Comparison of ENCODE assay signal across 8 cellular contexts in genomic region chr19:34501339-34502320, GRCh38. TPM values are rescaled to one million over a fixed set of nuclear protein-coding genes. Genes with fewer than 3 reads are reported as not detected.
DNase-seq lines count a peak whose midpoint lies in the region; TF ChIP-seq lines count a peak whose summit lies in the region.

No MANE protein-coding gene starts in this region.

- no peak overlapping the region for H3K27ac Mint-ChIP-seq in activated naive CD4-positive, alpha-beta T cell treated with anti-CD3 and anti-CD28 coated beads for 36 hours
- no peak overlapping the region for H3K27ac Mint-ChIP-seq in type B pancreatic cell

- CTCF ChIA-PET in HEK293 (lab: Yijun Ruan, JAX), result interaction anchor here (0.6 to 3.2 kb wide), 37 partner anchors 10 to 1749 kb away, joined by 3 to 18 read pairs (median 4); no protein-coding TSS in a partner anchor
- CTCF ChIA-PET in activated naive CD4-positive, alpha-beta T cell treated with anti-CD3 and anti-CD28 coated beads for 36 hours (lab: Charles Lee), result interaction anchor here (0.6 to 1.2 kb wide), 7 partner anchors 17 to 227 kb away, joined by 3 to 7 read pairs (median 3); no protein-coding TSS in a partner anchor

- no peak overlapping the region for H3K14ac ChIP-seq in trophoblast cell (ENCODE audit: low read length)

- DNase-seq in ELR (ENCODE audit: low read depth) (peak; percentile 89), NCI-H1048 (lab: John Stamatoyannopoulos, UW) (peak; percentile 76), SK-N-MC (ENCODE audit: low read depth, low spot score) (peak; percentile 16), glomerular visceral epithelial cell (ENCODE audit: extremely low spot score) (peak; percentile 89), trophoblast cell (peak; percentile 96 to 99), type B pancreatic cell (ENCODE audit: extremely low spot score, unreplicated experiment) (peak; percentile 97)
- peak; percentile 94 for DNase-seq in activated naive CD4-positive, alpha-beta T cell treated with anti-CD3 and anti-CD28 coated beads for 36 hours

- intact Hi-C loops in activated naive CD4-positive, alpha-beta T cell treated with anti-CD3 and anti-CD28 coated beads for 36 hours (cut with micrococcal nuclease), result loop anchor here (1.0 to 10.0 kb wide), 7 partner anchors 26 to 459 kb away; partner anchors contain the start of gene PDCD2L

- H4K91ac ChIP-seq in trophoblast cell (ENCODE audit: low read depth, low read length), result no peak overlapping the region

- H2BK5ac ChIP-seq in trophoblast cell (ENCODE audit: low read depth, low read length, poor library complexity), result no peak overlapping the region

- H3K23ac ChIP-seq in trophoblast cell (ENCODE audit: low read length), result no peak overlapping the region

- no peak overlapping the region for H3K4me2 ChIP-seq in trophoblast cell (ENCODE audit: low read length)

- H3K4me1 ChIP-seq in HEK293 (ENCODE audit: control insufficient read depth, insufficient read depth, low read length) (no peaks in the 10 kb centered on the region; the same call in 1 of the 2 replicates), trophoblast cell (ENCODE audit: control insufficient read depth in 1 of 2, insufficient read depth in 2 of 2, low read length in 2 of 2) (peaks cover 0 to 3% of the 10 kb centered on the region in 2 experiments)

- no peak overlapping the region for H2BK120ac ChIP-seq in trophoblast cell (ENCODE audit: insufficient read depth, low read length, poor library complexity)

- no peaks in the 10 kb centered on the region for H3K9me3 Mint-ChIP-seq in activated naive CD4-positive, alpha-beta T cell treated with anti-CD3 and anti-CD28 coated beads for 36 hours
- H3K9me3 Mint-ChIP-seq in type B pancreatic cell, result no peaks in the 10 kb centered on the region

- no peak overlapping the region for H2BK12ac ChIP-seq in trophoblast cell (ENCODE audit: low read length)

- H3K36me3 ChIP-seq in HEK293 (ENCODE audit: control insufficient read depth in 2 of 2, insufficient read depth in 1 of 2, low read length in 2 of 2) (peaks cover 12 to 13% of the 10 kb centered on the region in 2 experiments; a peak in 2 of 3 replicates), SK-N-MC (ENCODE audit: insufficient read depth, low read length) (no peaks in the 10 kb centered on the region), trophoblast cell (ENCODE audit: control insufficient read depth in 1 of 2, insufficient read depth in 2 of 2, low read length in 2 of 2) (peaks cover 28 to 30% of the 10 kb centered on the region in 2 experiments)

- no peaks in the 10 kb centered on the region for H3K79me2 ChIP-seq in trophoblast cell (ENCODE audit: control insufficient read depth, insufficient read depth, low read length, poor library complexity)

- peak; percentile 100 for TF ChIP-seq CTCF in HEK293 (tag by site-specific recombination; IDR thresholded peaks at IDR 0.05)
- peak; percentile 97 for TF ChIP-seq CTCF in type B pancreatic cell (conservative IDR thresholded peaks at IDR 0.05)

- no peak overlapping the region for H4K8ac ChIP-seq in trophoblast cell (ENCODE audit: low read depth, low read length)

- no peak overlapping the region for H3K4ac ChIP-seq in trophoblast cell (ENCODE audit: low read depth, low read length)

- no peaks in the 10 kb centered on the region for H3K9me3 ChIP-seq in HEK293 (ENCODE audit: control insufficient read depth, insufficient read depth, low read depth, low read length)
- H3K9me3 ChIP-seq in SK-N-MC (ENCODE audit: low read depth, low read length), result no peaks in the 10 kb centered on the region
- no peaks in the 10 kb centered on the region for H3K9me3 ChIP-seq in trophoblast cell (ENCODE audit: insufficient read depth, low read depth, low read length)

- H2AK5ac ChIP-seq in trophoblast cell (ENCODE audit: low read length), result no peak overlapping the region

- H3K4me1 Mint-ChIP-seq in activated naive CD4-positive, alpha-beta T cell treated with anti-CD3 and anti-CD28 coated beads for 36 hours (ENCODE audit: low read depth), result peaks cover 9% of the 10 kb centered on the region
- H3K4me1 Mint-ChIP-seq in type B pancreatic cell (ENCODE audit: unreplicated experiment), result peaks cover 6% of the 10 kb centered on the region

- POLR2A ChIA-PET in HEK293 (lab: Yijun Ruan, JAX), result interaction anchor here (1.3 kb wide), 1 partner anchor 11 kb away, joined by 3 read pairs; no protein-coding TSS in a partner anchor

- WGBS in trophoblast cell (ENCODE audit: extremely low coverage, insufficient coverage, insufficient read length), result no CpG with 5 or more reads among the region's 40 CpGs

- no peaks in the 10 kb centered on the region for H3K27me3 ChIP-seq in trophoblast cell (ENCODE audit: insufficient read depth, low read length)

- no peak overlapping the region for H3K4me3 Mint-ChIP-seq in activated naive CD4-positive, alpha-beta T cell treated with anti-CD3 and anti-CD28 coated beads for 36 hours
- H3K4me3 Mint-ChIP-seq in type B pancreatic cell, result no peak overlapping the region

- H3K9ac ChIP-seq in SK-N-MC (ENCODE audit: insufficient read length) (no peak overlapping the region), trophoblast cell (ENCODE audit: low read length) (no peak overlapping the region)

- no peak overlapping the region for H3K18ac ChIP-seq in trophoblast cell (ENCODE audit: low read length)

- no peak overlapping the region for H3K4me3 ChIP-seq in HEK293 (ENCODE audit: low read depth, low read length)
- no peak overlapping the region for H3K4me3 ChIP-seq in SK-N-MC
- no peak overlapping the region for H3K4me3 ChIP-seq in trophoblast cell (ENCODE audit: low read depth, low read length)

- H4K12ac ChIP-seq in trophoblast cell (ENCODE audit: low read depth, low read length), result no peak overlapping the region

- no peaks in the 10 kb centered on the region for H3K36me3 Mint-ChIP-seq in activated naive CD4-positive, alpha-beta T cell treated with anti-CD3 and anti-CD28 coated beads for 36 hours (ENCODE audit: low read depth)
- peaks cover 4% of the 10 kb centered on the region for H3K36me3 Mint-ChIP-seq in type B pancreatic cell

- H2AFZ ChIP-seq in trophoblast cell (ENCODE audit: insufficient read depth, low read length, poor library complexity), result no peak overlapping the region

- H3K27ac ChIP-seq in HEK293 (ENCODE audit: extremely low read depth, low read depth, low read length) (no peak overlapping the region), SK-N-MC (no peak overlapping the region), trophoblast cell (ENCODE audit: low read depth, low read length) (no peak overlapping the region)

- no peaks in the 10 kb centered on the region for H3K79me1 ChIP-seq in trophoblast cell (ENCODE audit: low read length)

- peaks cover 20% of the 10 kb centered on the region for H3K27me3 Mint-ChIP-seq in activated naive CD4-positive, alpha-beta T cell treated with anti-CD3 and anti-CD28 coated beads for 36 hours (ENCODE audit: low read depth)
- H3K27me3 Mint-ChIP-seq in type B pancreatic cell, result no peaks in the 10 kb centered on the region

TF ChIP-seq in HEK293, 187 proteins besides CTCF, POLR2A, EP300 and RAD21 (continues in another document):
- no peak for TF ChIP-seq ZNF707 (tag by site-specific recombination; IDR thresholded peaks at IDR 0.05)
- TF ChIP-seq ZNF639 (tag by site-specific recombination; IDR thresholded peaks at IDR 0.05), result peak; percentile 79
- TF ChIP-seq KLF16 (tag by site-specific recombination; IDR thresholded peaks at IDR 0.05), result peak; percentile 70; the same call in 1 of the 2 replicates
- TF ChIP-seq ZBTB10 (tag by site-specific recombination; IDR thresholded peaks at IDR 0.05), result peak; percentile 70; the same call in 1 of the 2 replicates
- peak; percentile 33 for TF ChIP-seq SP3 (tag by site-specific recombination; IDR thresholded peaks at IDR 0.05)
- 0 out of 2 replicates have a peak, but pooled peaks have one; percentile 60 for TF ChIP-seq ZNF24 (tag by site-specific recombination; IDR thresholded peaks at IDR 0.05)
- TF ChIP-seq SCRT2 (tag by site-specific recombination; IDR thresholded peaks at IDR 0.05), result peak; percentile 47; the same call in 1 of the 2 replicates
- TF ChIP-seq ZBTB8A (tag by site-specific recombination; IDR thresholded peaks at IDR 0.05), result peak; percentile 67

RNA-seq across cellular contexts. Expression of gene WTIP, which starts 20.1 kb away (rescaled TPM):
- total RNA-seq in activated naive CD4-positive, alpha-beta T cell treated with anti-CD3 and anti-CD28 coated beads for 36 hours, result under 1 TPM; 0.81 to 0.89 TPM
- polyA plus RNA-seq in trophoblast cell (2013), result 10.6 and 11.4 TPM in 2 replicates
- total RNA-seq in type B pancreatic cell (ENCODE audit: low replicate concordance), result 23.9 and 29.3 TPM in 2 replicates

Comparison
In these comparisons a context has a peak if more than half of its experiments do, and no peak if none do; other contexts are left out.
1. DNase-seq: peak in every context shown above with its lines; median percentile 98 in trophoblast cell; 97 in type B pancreatic cell; 94 in activated naive CD4-positive, alpha-beta T cell treated with anti-CD3 and anti-CD28 coated beads for 36 hours; 89 in ELR; 89 in glomerular visceral epithelial cell; 76 in NCI-H1048; 16 in SK-N-MC.
2. RNA of gene WTIP, which starts 20.1 kb away (total RNA-seq): 23.9 to 29.3 TPM in type B pancreatic cell; 0.81 to 0.89 TPM in activated naive CD4-positive, alpha-beta T cell treated with anti-CD3 and anti-CD28 coated beads for 36 hours; every median in the first group is over 10 times any median in the second.